In genomic region chr10:80541144-80541750, GRCh38 we compare ENCODE assay signal across 10 cellular contexts. TPM values are rescaled to one million over a fixed set of nuclear protein-coding genes. Genes with fewer than 3 reads are reported as not detected.
DNase-seq lines count a peak whose midpoint lies in the region; ATAC-seq and TF ChIP-seq lines count a peak whose summit lies in the region.
"Had no signal": no experiment of that assay in that cellular context is flagged by ENCODE, and none has a peak within 500 bp of the region (broad histone marks: within the 10 kb centered on the region; RNA-seq: fewer than 3 reads in every experiment).

No MANE protein-coding gene starts in this region.

- H3K4ac ChIP-seq in trophoblast cell (ENCODE audit: low read depth, low read length) = no peak overlapping the region

- no peak overlapping the region for H4K12ac ChIP-seq in trophoblast cell (ENCODE audit: low read depth, low read length)

- H4K8ac ChIP-seq in trophoblast cell (ENCODE audit: low read depth, low read length) = no peak overlapping the region

- peaks cover 2% of the 10 kb centered on the region for H3K79me1 ChIP-seq in trophoblast cell (ENCODE audit: low read length)

- no peak overlapping the region for H3K23ac ChIP-seq in trophoblast cell (ENCODE audit: low read length)

- intact Hi-C loops in left lung (cut with DNase I) = no loop called here

- H3K4me1 ChIP-seq in left lung (peaks cover 0 to 23% of the 10 kb centered on the region in 2 donors), trophoblast cell (ENCODE audit: control insufficient read depth in 1 of 2, insufficient read depth in 2 of 2, low read length in 2 of 2) (peaks cover 9 to 13% of the 10 kb centered on the region in 2 experiments)

- H3K36me3 ChIP-seq in left lung (no peaks in the 10 kb centered on the region), trophoblast cell (ENCODE audit: control insufficient read depth in 1 of 2, insufficient read depth in 2 of 2, low read length in 2 of 2) (no peaks in the 10 kb centered on the region)

- no peak overlapping the region for H2BK120ac ChIP-seq in trophoblast cell (ENCODE audit: insufficient read depth, low read length, poor library complexity)

- no peak for DNase-seq in left lung
- DNase-seq in UCSD-AML1 (lab: John Stamatoyannopoulos, UW; ENCODE audit: unreplicated experiment) = no peak
- no peak for DNase-seq in GOT3 (lab: John Stamatoyannopoulos, UW)
- no peak for DNase-seq in Ammon's horn (ENCODE audit: low spot score)
- DNase-seq in trophoblast cell = no peak
- DNase-seq: activated T-cell treated with anti-CD3 and anti-CD28 coated beads, Interleukin-2, amount 50 U/mL, for 72 hours had no signal

- no peaks in the 10 kb centered on the region for H3K9me3 ChIP-seq in left lung
- H3K9me3 ChIP-seq in trophoblast cell (ENCODE audit: insufficient read depth, low read depth, low read length) = peaks cover 8% of the 10 kb centered on the region

- H3K79me2 ChIP-seq in trophoblast cell (ENCODE audit: control insufficient read depth, insufficient read depth, low read length, poor library complexity) = no peaks in the 10 kb centered on the region

- H3K9ac ChIP-seq in trophoblast cell (ENCODE audit: low read length) = no peak overlapping the region

- H3K4me2 ChIP-seq in trophoblast cell (ENCODE audit: low read length) = no peak overlapping the region
- H3K4me2 ChIP-seq: smooth muscle cell had no signal

- no peak for TF ChIP-seq CTCF in left lung (IDR thresholded peaks at IDR 0.05)

- H3K27ac ChIP-seq in left lung = peak overlapping the region; percentile 57 to 58
- H3K27ac ChIP-seq in trophoblast cell (ENCODE audit: low read depth, low read length) = no peak overlapping the region

- H2BK12ac ChIP-seq in trophoblast cell (ENCODE audit: low read length) = no peak overlapping the region

- no peak overlapping the region for H2AFZ ChIP-seq in trophoblast cell (ENCODE audit: insufficient read depth, low read length, poor library complexity)

- no peak overlapping the region for H3K14ac ChIP-seq in trophoblast cell (ENCODE audit: low read length)

- no peak overlapping the region for H2AK5ac ChIP-seq in trophoblast cell (ENCODE audit: low read length)

- no peak overlapping the region for H3K18ac ChIP-seq in trophoblast cell (ENCODE audit: low read length)

- H4K91ac ChIP-seq in trophoblast cell (ENCODE audit: low read depth, low read length) = no peak overlapping the region

- no CpG with 5 or more reads among the region's 6 CpGs for WGBS in trophoblast cell (ENCODE audit: extremely low coverage, insufficient coverage, insufficient read length)

- H3K27me3 ChIP-seq in left lung (no peaks in the 10 kb centered on the region), trophoblast cell (ENCODE audit: insufficient read depth, low read length) (no peaks in the 10 kb centered on the region)

- ATAC-seq in GM18519 (IDR thresholded peaks at IDR 0.05; ENCODE audit: low FRiP score, unreplicated experiment) = peak; percentile 28
- peak; percentile 56 for ATAC-seq in GM21619 (IDR thresholded peaks at IDR 0.05; ENCODE audit: unreplicated experiment)
- ATAC-seq in HG03565 (IDR thresholded peaks at IDR 0.05; ENCODE audit: unreplicated experiment) = peak; percentile 47
- peak; percentile 64 for ATAC-seq in left lung
- ATAC-seq: activated T-cell treated with anti-CD3 and anti-CD28 coated beads, Interleukin-2, amount 50 U/mL, for 72 hours had no signal

- H2BK5ac ChIP-seq in trophoblast cell (ENCODE audit: low read depth, low read length, poor library complexity) = no peak overlapping the region

- H3K4me3 ChIP-seq in left lung (no peak overlapping the region), trophoblast cell (ENCODE audit: low read depth, low read length) (no peak overlapping the region)
- H3K4me3 ChIP-seq: smooth muscle cell had no signal

RNA-seq across cellular contexts. Expression of gene SH2D4B, which starts 3.5 kb away (rescaled TPM):
- under 1 TPM; 0.23 to 0.37 TPM for total RNA-seq in left lung
- polyA plus RNA-seq in trophoblast cell (2013) = 0.10 and 0.19 TPM in 2 replicates
- polyA plus RNA-seq: smooth muscle cell had no signal
